In the genomic region with DNA sequence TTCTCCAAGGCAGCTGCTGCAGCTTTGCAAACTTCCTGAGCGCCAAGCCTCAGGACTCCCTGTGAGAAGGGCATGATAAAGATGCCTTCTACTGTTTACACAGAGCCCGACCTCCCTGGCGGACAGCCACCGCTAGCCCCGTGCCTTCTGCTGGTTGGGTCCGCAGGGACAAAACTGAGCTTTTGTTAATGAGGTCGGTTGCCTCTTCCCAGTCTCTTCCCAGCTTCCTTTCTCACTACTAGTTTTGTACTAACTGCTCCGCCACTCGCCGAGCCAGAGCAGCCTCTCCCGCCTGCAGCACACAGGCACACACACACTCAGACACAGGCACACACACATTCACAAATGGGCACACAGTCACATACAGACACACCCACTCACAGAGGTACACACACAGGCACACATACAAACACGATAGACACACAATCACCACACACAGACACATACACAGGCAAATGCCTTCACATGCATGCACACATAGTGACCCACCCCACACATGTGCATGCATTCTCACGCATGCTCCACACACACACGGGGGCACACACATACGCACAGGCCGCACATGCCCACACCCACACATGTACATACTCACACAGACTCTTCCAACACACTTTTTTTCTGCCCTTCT, we compare ENCODE assay signal across 1 cellular context.
TF ChIP-seq lines count a peak whose summit lies in the region.

A gene with protein sequence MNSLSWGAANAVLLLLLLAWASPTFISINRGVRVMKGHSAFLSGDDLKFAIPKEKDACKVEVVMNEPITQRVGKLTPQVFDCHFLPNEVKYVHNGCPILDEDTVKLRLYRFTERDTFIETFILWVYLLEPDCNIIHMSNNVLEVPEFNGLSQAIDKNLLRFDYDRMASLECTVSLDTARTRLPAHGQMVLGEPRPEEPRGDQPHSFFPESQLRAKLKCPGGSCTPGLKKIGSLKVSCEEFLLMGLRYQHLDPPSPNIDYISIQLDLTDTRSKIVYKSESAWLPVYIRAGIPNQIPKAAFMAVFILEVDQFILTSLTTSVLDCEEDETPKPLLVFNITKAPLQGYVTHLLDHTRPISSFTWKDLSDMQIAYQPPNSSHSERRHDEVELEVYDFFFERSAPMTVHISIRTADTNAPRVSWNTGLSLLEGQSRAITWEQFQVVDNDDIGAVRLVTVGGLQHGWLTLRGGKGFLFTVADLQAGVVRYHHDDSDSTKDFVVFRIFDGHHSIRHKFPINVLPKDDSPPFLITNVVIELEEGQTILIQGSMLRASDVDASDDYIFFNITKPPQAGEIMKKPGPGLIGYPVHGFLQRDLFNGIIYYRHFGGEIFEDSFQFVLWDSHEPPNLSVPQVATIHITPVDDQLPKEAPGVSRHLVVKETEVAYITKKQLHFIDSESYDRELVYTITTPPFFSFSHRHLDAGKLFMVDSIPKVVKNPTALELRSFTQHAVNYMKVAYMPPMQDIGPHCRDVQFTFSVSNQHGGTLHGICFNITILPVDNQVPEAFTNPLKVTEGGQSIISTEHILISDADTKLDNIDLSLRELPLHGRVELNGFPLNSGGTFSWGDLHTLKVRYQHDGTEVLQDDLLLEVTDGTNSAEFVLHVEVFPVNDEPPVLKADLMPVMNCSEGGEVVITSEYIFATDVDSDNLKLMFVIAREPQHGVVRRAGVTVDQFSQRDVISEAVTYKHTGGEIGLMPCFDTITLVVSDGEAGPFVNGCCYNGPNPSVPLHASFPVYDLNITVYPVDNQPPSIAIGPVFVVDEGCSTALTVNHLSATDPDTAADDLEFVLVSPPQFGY (N-terminal part only) (minus strand): TSS at position 251 of the 628 bp plus-strand sequence. CDS start 41,451 bp downstream, outside the sequence.

TF ChIP-seq in HepG2, 621 proteins besides CTCF, POLR2A, EP300 and RAD21 (continued from another document and continues in another):
- TF ChIP-seq UBTF (CRISPR knock-in tag; IDR thresholded peaks at IDR 0.05) (peak; percentile 33; the same call in 1 of the 2 replicates), ZNF766 (CRISPR knock-in tag; IDR thresholded peaks at IDR 0.05; ENCODE audit: borderline replicate concordance) (no peak), KMT2B (CRISPR knock-in tag; IDR thresholded peaks at IDR 0.05) (0 out of 2 replicates have a peak, but pooled peaks have one; percentile 34), TAF1 (CRISPR knock-in tag; IDR thresholded peaks at IDR 0.05) (peak; percentile 49; the same call in 1 of the 2 replicates), MYC (CRISPR knock-in tag; IDR thresholded peaks at IDR 0.05; ENCODE audit: borderline replicate concordance) (peak; percentile 60; the same call in 1 of the 2 replicates), ZFX (CRISPR knock-in tag; IDR thresholded peaks at IDR 0.05; ENCODE audit: low read depth) (peak; percentile 24; the same call in 1 of the 2 replicates), NRL (CRISPR knock-in tag; IDR thresholded peaks at IDR 0.05; ENCODE audit: borderline replicate concordance) (peak; percentile 79), GLI4 (CRISPR knock-in tag; IDR thresholded peaks at IDR 0.05; ENCODE audit: borderline replicate concordance) (no peak), ZBTB40 (IDR thresholded peaks at IDR 0.05) (no peak), ZBTB40 (CRISPR knock-in tag; IDR thresholded peaks at IDR 0.05) (0 out of 2 replicates have a peak, but pooled peaks have one; percentile 35), YEATS4 (CRISPR knock-in tag; IDR thresholded peaks at IDR 0.05; ENCODE audit: borderline replicate concordance) (0 out of 2 replicates have a peak, but pooled peaks have one; percentile 31), THAP11 (CRISPR knock-in tag; IDR thresholded peaks at IDR 0.05) (no peak), GATAD2A (CRISPR knock-in tag; IDR thresholded peaks at IDR 0.05) (peak; percentile 75), BORCS8-MEF2B (CRISPR knock-in tag; IDR thresholded peaks at IDR 0.05) (peak; percentile 84; the same call in 1 of the 2 replicates), KDM1A (CRISPR knock-in tag; IDR thresholded peaks at IDR 0.05) (no peak), TP53 (CRISPR knock-in tag; conservative IDR thresholded peaks at IDR 0.05) (no peak), ZNF501 (CRISPR knock-in tag; IDR thresholded peaks at IDR 0.05) (0 out of 2 replicates have a peak, but pooled peaks have one; percentile 56), PAWR (CRISPR knock-in tag; IDR thresholded peaks at IDR 0.05; ENCODE audit: borderline replicate concordance) (no peak), MEF2D (CRISPR knock-in tag; IDR thresholded peaks at IDR 0.05) (0 out of 2 replicates have a peak, but pooled peaks have one; percentile 29), ATM (IDR thresholded peaks at IDR 0.05; ENCODE audit: borderline replicate concordance) (no peak), TBX3 (IDR thresholded peaks at IDR 0.05; ENCODE audit: borderline replicate concordance) (no peak), ATF1 (CRISPR knock-in tag; IDR thresholded peaks at IDR 0.05) (no peak), SIX4 (CRISPR knock-in tag; IDR thresholded peaks at IDR 0.05) (no peak), TCF7 (IDR thresholded peaks at IDR 0.05; ENCODE audit: low read depth) (no peak), SAP130 (CRISPR knock-in tag; IDR thresholded peaks at IDR 0.05; ENCODE audit: low read depth) (peak; percentile 51; the same call in 1 of the 2 replicates), REPIN1 (CRISPR knock-in tag; IDR thresholded peaks at IDR 0.05; ENCODE audit: borderline replicate concordance, low read depth) (peak; percentile 44; the same call in 1 of the 2 replicates), FOXA3 (CRISPR knock-in tag; IDR thresholded peaks at IDR 0.05) (peak; percentile 75), ZFP37 (CRISPR knock-in tag; IDR thresholded peaks at IDR 0.05; ENCODE audit: borderline replicate concordance) (no peak), TEAD2 (CRISPR knock-in tag; IDR thresholded peaks at IDR 0.05) (no peak), MZF1 (CRISPR knock-in tag; IDR thresholded peaks at IDR 0.05; ENCODE audit: borderline replicate concordance) (0 out of 2 replicates have a peak, but pooled peaks have one; percentile 72), SALL1 (CRISPR knock-in tag; IDR thresholded peaks at IDR 0.05) (peak; percentile 81), CBFB (CRISPR knock-in tag; IDR thresholded peaks at IDR 0.05) (0 out of 2 replicates have a peak, but pooled peaks have one; percentile 31), CBX1 (IDR thresholded peaks at IDR 0.05; ENCODE audit: low read depth) (no peak), MXD3 (CRISPR knock-in tag; IDR thresholded peaks at IDR 0.05) (no peak), ZNF124 (CRISPR knock-in tag; IDR thresholded peaks at IDR 0.05) (no peak), PCBP1 (IDR thresholded peaks at IDR 0.05; ENCODE audit: borderline replicate concordance, low read depth, low read length) (no peak), CSRNP1 (CRISPR knock-in tag; IDR thresholded peaks at IDR 0.05) (no peak), TEAD3 (CRISPR knock-in tag; optimal IDR thresholded peaks at IDR 0.05; ENCODE audit: borderline replicate concordance) (peak; percentile 19), ZMYM3 (CRISPR knock-in tag; IDR thresholded peaks at IDR 0.05) (peak; percentile 84; the same call in 1 of the 2 replicates)
- TF ChIP-seq, protein P1, sequence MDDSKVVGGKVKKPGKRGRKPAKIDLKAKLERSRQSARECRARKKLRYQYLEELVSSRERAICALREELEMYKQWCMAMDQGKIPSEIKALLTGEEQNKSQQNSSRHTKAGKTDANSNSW (CRISPR knock-in tag; IDR thresholded peaks at IDR 0.05; ENCODE audit: borderline replicate concordance) = no peak
